1 cellular context compared by ENCODE assay signal in genomic region chr2:120612931-120613330, GRCh38.
TF ChIP-seq lines count a peak whose summit lies in the region.

No MANE protein-coding gene starts in this region.

TF ChIP-seq in SK-N-SH treated with all-trans-retinoic acid at 6 μM for 48 hours, 23 proteins besides CTCF, POLR2A, EP300 and RAD21 (continued from another document):
- no peak for TF ChIP-seq CSRNP3 (CRISPR knock-in tag; IDR thresholded peaks at IDR 0.05)
